In genomic region chr10:8273749-8274148, GRCh38 we compare ENCODE assay signal across 21 cellular contexts.
"Had no signal": no experiment of that assay in that cellular context is flagged by ENCODE, and none has a peak within 500 bp of the region (broad histone marks: within the 10 kb centered on the region; RNA-seq: fewer than 3 reads in every experiment).

No MANE protein-coding gene starts in this region.

- H3K27ac ChIP-seq: gastrocnemius medialis, parathyroid adenoma, tibial nerve had no signal

- H3K27me3 ChIP-seq: gastrocnemius medialis, tibial nerve had no signal

- H3K4me3 ChIP-seq: gastrocnemius medialis, mucosa of descending colon, tibial nerve had no signal

- H3K4me3 Mint-ChIP-seq: activated B cell treated with CpG ODN at 0.5 μM for 24 hours; activated CD4-positive, alpha-beta T cell treated with anti-CD3 and anti-CD28 coated beads for 36 hours; activated T-cell treated with anti-CD3 and anti-CD28 coated beads, Interleukin-2, amount 50 U/mL, for 24 hours; activated T-helper 17 cell treated with anti-CD3 and anti-CD28 coated beads, Interleukin-2, amount 50 U/mL, for 72 hours; nephron progenitor cell; stimulated activated naive CD8-positive, alpha-beta T cell treated with anti-CD3 and anti-CD28 coated beads, Interleukin-15, amount 100 ng/mL, for 72 hours had no signal

- ATAC-seq: activated CD4-positive, alpha-beta T cell treated with anti-CD3 and anti-CD28 coated beads for 36 hours; activated naive CD4-positive, alpha-beta T cell treated with anti-CD3 and anti-CD28 coated beads, Interleukin-2, amount 50 U/mL, for 72 hours; activated T-helper 17 cell treated with anti-CD3 and anti-CD28 coated beads, Interleukin-2, amount 50 U/mL, for 72 hours; gastrocnemius medialis; mucosa of descending colon; right cardiac atrium; stimulated activated naive CD8-positive, alpha-beta T cell treated with anti-CD3 and anti-CD28 coated beads, Interleukin-15, amount 100 ng/mL, for 72 hours had no signal

- H3K36me3 ChIP-seq: gastrocnemius medialis, tibial nerve had no signal

- H3K9me3 ChIP-seq: gastrocnemius medialis, mucosa of descending colon, tibial nerve had no signal

- H3K4me1 Mint-ChIP-seq: activated B cell treated with CpG ODN at 0.5 μM for 24 hours; stimulated activated naive CD8-positive, alpha-beta T cell treated with anti-CD3 and anti-CD28 coated beads, Interleukin-15, amount 100 ng/mL, for 72 hours had no signal

- DNase-seq: activated B cell treated with CpG ODN at 0.5 μM for 24 hours; activated CD4-positive, alpha-beta T cell treated with anti-CD3 and anti-CD28 coated beads for 36 hours; activated CD4-positive, alpha-beta T cell treated with anti-CD3 and anti-CD28 coated beads, Interleukin-2, amount 50 U/mL, for 4 hours; activated CD8-positive, alpha-beta memory T cell treated with anti-CD3 and anti-CD28 coated beads for 24 hours; activated CD8-positive, alpha-beta memory T cell treated with anti-CD3 and anti-CD28 coated beads, Interleukin-2, amount 50 U/mL, for 4 hours; activated T-cell treated with anti-CD3 and anti-CD28 coated beads, Interleukin-2, amount 50 U/mL, for 24 hours; cortex of kidney; gastrocnemius medialis; hippocampal formation; mesenchymal stem cell; mucosa of descending colon; nephron progenitor cell; right cardiac atrium; stimulated activated CD4-positive, alpha-beta T cell treated with anti-CD3 and anti-CD28 coated beads, Interleukin-12 subunit alpha, Interleukin-12 subunit beta, amount 100 ng/mL, for 4 hours; stimulated activated naive CD8-positive, alpha-beta T cell treated with anti-CD3 and anti-CD28 coated beads, Interleukin-15, amount 100 ng/mL, for 72 hours; T-helper 1 cell; T1000 had no signal

- H3K27me3 Mint-ChIP-seq: activated CD4-positive, alpha-beta T cell treated with anti-CD3 and anti-CD28 coated beads for 36 hours; activated T-cell treated with anti-CD3 and anti-CD28 coated beads, Interleukin-2, amount 50 U/mL, for 24 hours; activated T-helper 17 cell treated with anti-CD3 and anti-CD28 coated beads, Interleukin-2, amount 50 U/mL, for 72 hours; stimulated activated naive CD8-positive, alpha-beta T cell treated with anti-CD3 and anti-CD28 coated beads, Interleukin-15, amount 100 ng/mL, for 72 hours had no signal

- H3K27ac Mint-ChIP-seq: activated B cell treated with CpG ODN at 0.5 μM for 24 hours; activated CD4-positive, alpha-beta T cell treated with anti-CD3 and anti-CD28 coated beads for 36 hours; activated naive CD4-positive, alpha-beta T cell treated with anti-CD3 and anti-CD28 coated beads, Interleukin-2, amount 50 U/mL, for 72 hours; activated T-cell treated with anti-CD3 and anti-CD28 coated beads, Interleukin-2, amount 50 U/mL, for 24 hours; activated T-helper 17 cell treated with anti-CD3 and anti-CD28 coated beads, Interleukin-2, amount 50 U/mL, for 72 hours; nephron progenitor cell; stimulated activated naive CD8-positive, alpha-beta T cell treated with anti-CD3 and anti-CD28 coated beads, Interleukin-15, amount 100 ng/mL, for 72 hours had no signal

- H3K4me1 ChIP-seq: gastrocnemius medialis, parathyroid adenoma, tibial nerve had no signal

- H3K36me3 Mint-ChIP-seq: activated naive CD4-positive, alpha-beta T cell treated with anti-CD3 and anti-CD28 coated beads, Interleukin-2, amount 50 U/mL, for 72 hours had no signal
